In the genomic region with DNA sequence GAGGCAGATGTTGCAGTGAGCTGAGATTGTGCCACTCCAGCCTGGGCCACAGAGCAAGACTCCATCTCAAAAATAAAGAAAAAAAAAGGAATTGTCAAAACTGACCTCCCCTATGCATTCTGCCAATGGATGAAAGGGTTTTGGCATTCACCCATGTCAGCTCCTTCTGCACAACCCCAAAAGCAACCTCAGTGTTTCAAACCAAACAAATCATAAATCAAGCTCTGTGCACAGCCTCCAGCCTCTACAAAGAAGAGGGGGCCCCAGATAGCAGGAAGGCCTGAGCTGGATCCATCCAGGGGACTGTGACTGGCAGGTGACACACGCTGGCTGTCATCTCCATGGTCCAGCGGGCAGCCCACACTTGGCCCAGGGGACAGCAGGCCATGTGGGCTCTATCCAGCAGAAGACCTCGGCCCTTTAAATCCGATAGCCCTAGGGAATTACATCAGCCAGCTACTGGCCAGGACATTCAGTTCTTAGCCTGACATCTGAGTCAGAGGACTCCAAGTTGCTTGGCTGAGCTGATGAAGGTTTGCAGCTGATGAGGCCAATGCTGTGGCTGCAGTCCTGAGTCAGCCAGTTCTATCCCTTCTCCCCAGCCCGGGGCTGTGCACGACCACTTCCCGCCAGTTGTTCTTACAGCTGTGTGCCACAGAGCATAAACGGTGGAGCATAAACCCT, we compare ENCODE assay signal across 9 cellular contexts. TPM values are rescaled to one million over a fixed set of nuclear protein-coding genes. Genes with fewer than 3 reads are reported as not detected.
DNase-seq lines count a peak whose midpoint lies in the region; ATAC-seq and TF ChIP-seq lines count a peak whose summit lies in the region.
"Had no signal": no experiment of that assay in that cellular context is flagged by ENCODE, and none has a peak within 500 bp of the region (broad histone marks: within the 10 kb centered on the region; RNA-seq: fewer than 3 reads in every experiment).

No MANE protein-coding gene starts in this region.

- CTCF ChIA-PET in activated naive CD4-positive, alpha-beta T cell treated with anti-CD3 and anti-CD28 coated beads, Interleukin-2, amount 10 ng/mL, durations not matched to agents 7 days and 5 days (lab: Charles Lee): interaction anchor here (0.5 to 0.8 kb wide), 2 partner anchors 639 to 679 kb away, joined by 3 to 4 read pairs; no protein-coding TSS in a partner anchor

- peaks cover 49% of the 10 kb centered on the region for H3K27me3 Mint-ChIP-seq in activated naive CD4-positive, alpha-beta T cell treated with anti-CD3 and anti-CD28 coated beads, Interleukin-2, amount 10 ng/mL, durations not matched to agents 7 days and 5 days

- no peak overlapping the region for H3K4me3 Mint-ChIP-seq in activated naive CD4-positive, alpha-beta T cell treated with anti-CD3 and anti-CD28 coated beads, Interleukin-2, amount 10 ng/mL, durations not matched to agents 7 days and 5 days
- H3K4me3 Mint-ChIP-seq: activated CD4-positive, alpha-beta memory T cell treated with anti-CD3 and anti-CD28 coated beads for 36 hours had no signal

- no peaks in the 10 kb centered on the region for H3K9me3 Mint-ChIP-seq in activated naive CD4-positive, alpha-beta T cell treated with anti-CD3 and anti-CD28 coated beads, Interleukin-2, amount 10 ng/mL, durations not matched to agents 7 days and 5 days
- H3K9me3 Mint-ChIP-seq: activated CD4-positive, alpha-beta memory T cell treated with anti-CD3 and anti-CD28 coated beads for 36 hours had no signal

- H3K9me3 ChIP-seq in ascending aorta: no peaks in the 10 kb centered on the region
- no peaks in the 10 kb centered on the region for H3K9me3 ChIP-seq in skeletal muscle tissue (ENCODE audit: control insufficient read depth in 3 of 3, low read length in 3 of 3)

- H3K4me1 Mint-ChIP-seq in activated naive CD4-positive, alpha-beta T cell treated with anti-CD3 and anti-CD28 coated beads, Interleukin-2, amount 10 ng/mL, durations not matched to agents 7 days and 5 days: peaks cover 4% of the 10 kb centered on the region

- intact Hi-C loops in ascending aorta (cut with DNase I): no loop called here

- no peak overlapping the region for H3K27ac Mint-ChIP-seq in activated naive CD4-positive, alpha-beta T cell treated with anti-CD3 and anti-CD28 coated beads, Interleukin-2, amount 10 ng/mL, durations not matched to agents 7 days and 5 days
- H3K27ac Mint-ChIP-seq: activated CD4-positive, alpha-beta memory T cell treated with anti-CD3 and anti-CD28 coated beads for 36 hours had no signal

- H3K4me3 ChIP-seq in ascending aorta (no peak overlapping the region), skeletal muscle tissue (ENCODE audit: low read length in 3 of 3) (peak overlapping the region; percentile 31 to 63 (median 51))

- H3K27me3 ChIP-seq in ascending aorta (no peaks in the 10 kb centered on the region), skeletal muscle tissue (ENCODE audit: control insufficient read depth in 3 of 3, insufficient read depth in 3 of 3, low read length in 3 of 3) (no peaks in the 10 kb centered on the region)

- H3K36me3 ChIP-seq in ascending aorta (no peaks in the 10 kb centered on the region), skeletal muscle tissue (ENCODE audit: control insufficient read depth in 3 of 3, insufficient read depth in 3 of 3, low read length in 3 of 3) (no peaks in the 10 kb centered on the region)

- H3K4me1 ChIP-seq in ascending aorta (peaks cover 0 to 13% of the 10 kb centered on the region in 2 donors), skeletal muscle tissue (ENCODE audit: control insufficient read depth in 3 of 3, insufficient read depth in 3 of 3, low read length in 3 of 3) (peaks cover 37 to 70% (median 55%) of the 10 kb centered on the region in 3 donors)

- H3K27ac ChIP-seq in ascending aorta: peak overlapping the region; percentile 27 to 39
- peak overlapping the region; percentile 83 for H3K27ac ChIP-seq in skeletal muscle tissue (ENCODE audit: low read depth, low read length)

- peak overlapping the region in 2 of 3 donors; percentile 63 to 81 for H3K9ac ChIP-seq in skeletal muscle tissue (ENCODE audit: low read depth in 1 of 3, low read length in 3 of 3)

- DNase-seq in GM04504 (ENCODE audit: low read depth) (peak; percentile 82), ascending aorta (ENCODE audit: low spot score in 2 of 2) (peak; percentile 24 to 88), hepatic stellate cell (ENCODE audit: low spot score) (peak; percentile 44)
- no peak for DNase-seq in activated naive CD4-positive, alpha-beta T cell treated with anti-CD3 and anti-CD28 coated beads, Interleukin-2, amount 10 ng/mL, durations not matched to agents 7 days and 5 days
- DNase-seq in activated CD8-positive, alpha-beta memory T cell treated with anti-CD3 and anti-CD28 coated beads for 24 hours: no peak
- DNase-seq: activated CD4-positive, alpha-beta memory T cell treated with anti-CD3 and anti-CD28 coated beads for 36 hours had no signal

- no peak for TF ChIP-seq CTCF in ascending aorta (IDR thresholded peaks at IDR 0.05)

- H3K36me3 Mint-ChIP-seq in activated naive CD4-positive, alpha-beta T cell treated with anti-CD3 and anti-CD28 coated beads, Interleukin-2, amount 10 ng/mL, durations not matched to agents 7 days and 5 days: no peaks in the 10 kb centered on the region
- H3K36me3 Mint-ChIP-seq: activated CD4-positive, alpha-beta memory T cell treated with anti-CD3 and anti-CD28 coated beads for 36 hours had no signal

- ATAC-seq in HG03139 (IDR thresholded peaks at IDR 0.05; ENCODE audit: unreplicated experiment) (no peak), GM21390 (IDR thresholded peaks at IDR 0.05; ENCODE audit: unreplicated experiment) (no peak)

RNA-seq across cellular contexts. Expression of a gene that starts 52.0 kb away (rescaled TPM):
- total RNA-seq in ascending aorta (0.32 TPM), skeletal muscle tissue (14.6 TPM)

Comparison
In these comparisons a context has a peak if more than half of its experiments do, and no peak if none do; other contexts are left out.
1. DNase-seq: peak in GM04504 (single experiment), ascending aorta (2 of 2) and hepatic stellate cell (single experiment); none in activated naive CD4-positive, alpha-beta T cell treated with anti-CD3 and anti-CD28 coated beads, Interleukin-2, amount 10 ng/mL, durations not matched to agents 7 days and 5 days (single experiment) and activated CD8-positive, alpha-beta memory T cell treated with anti-CD3 and anti-CD28 coated beads for 24 hours (single experiment).
2. H3K4me3 ChIP-seq: peak in skeletal muscle tissue (3 of 3); none in ascending aorta (0 of 2).
3. RNA of a gene that starts 52.0 kb away (total RNA-seq): 14.6 TPM in skeletal muscle tissue (single experiment); 0.32 TPM in ascending aorta (single experiment); every median in the first group is over 10 times any median in the second.